In genomic region chr18:57915848-57916596, GRCh38 we compare ENCODE assay signal across 8 cellular contexts.
DNase-seq lines count a peak whose midpoint lies in the region; ATAC-seq and TF ChIP-seq lines count a peak whose summit lies in the region.

No MANE protein-coding gene starts in this region.

- H3K4me3 ChIP-seq in mucosa of descending colon, result no peak overlapping the region

- peaks cover 14% of the 10 kb centered on the region for H3K4me1 ChIP-seq in mucosa of descending colon (ENCODE audit: low read depth)

- peak; percentile 46 for ATAC-seq in activated naive CD8-positive, alpha-beta T cell treated with anti-CD3 and anti-CD28 coated beads, Interleukin-2, amount 50 U/mL, for 24 hours
- ATAC-seq in mucosa of descending colon, result peak; percentile 89
- ATAC-seq in GM19035 (IDR thresholded peaks at IDR 0.05; ENCODE audit: unreplicated experiment), result no peak
- ATAC-seq in HG03039 (IDR thresholded peaks at IDR 0.05; ENCODE audit: unreplicated experiment), result no peak

- H3K27ac Mint-ChIP-seq in activated naive CD8-positive, alpha-beta T cell treated with anti-CD3 and anti-CD28 coated beads, Interleukin-2, amount 50 U/mL, for 24 hours, result peak overlapping the region; percentile 34

- DNase-seq in D341Med (ENCODE audit: low spot score) (peak; percentile 65), NCI-H1105 (lab: John Stamatoyannopoulos, UW) (peak; percentile 45), mucosa of descending colon (peak; percentile 34 to 55 (median 42)), HK-2 (ENCODE audit: unreplicated experiment) (no peak)
- peak; percentile 6 for DNase-seq in activated naive CD8-positive, alpha-beta T cell treated with anti-CD3 and anti-CD28 coated beads, Interleukin-2, amount 50 U/mL, for 24 hours
- no peak for DNase-seq in stimulated activated naive CD4-positive, alpha-beta T cell (lab: John Stamatoyannopoulos, UW)

- H3K9me3 Mint-ChIP-seq in activated naive CD8-positive, alpha-beta T cell treated with anti-CD3 and anti-CD28 coated beads, Interleukin-2, amount 50 U/mL, for 24 hours, result no peaks in the 10 kb centered on the region

- intact Hi-C loops in mucosa of descending colon (cut with DNase I, micrococcal nuclease), result no loop called here

- no peaks in the 10 kb centered on the region for H3K36me3 ChIP-seq in mucosa of descending colon (ENCODE audit: low read depth)

- peaks cover 10% of the 10 kb centered on the region for H3K4me1 Mint-ChIP-seq in activated naive CD8-positive, alpha-beta T cell treated with anti-CD3 and anti-CD28 coated beads, Interleukin-2, amount 50 U/mL, for 24 hours

- TF ChIP-seq CTCF in mucosa of descending colon (IDR thresholded peaks at IDR 0.05), result no peak

- no peak overlapping the region for H3K4me3 Mint-ChIP-seq in activated naive CD8-positive, alpha-beta T cell treated with anti-CD3 and anti-CD28 coated beads, Interleukin-2, amount 50 U/mL, for 24 hours

- H3K9me3 ChIP-seq in mucosa of descending colon, result no peaks in the 10 kb centered on the region

- H3K27me3 Mint-ChIP-seq in activated naive CD8-positive, alpha-beta T cell treated with anti-CD3 and anti-CD28 coated beads, Interleukin-2, amount 50 U/mL, for 24 hours, result peaks cover 1% of the 10 kb centered on the region

- H3K36me3 Mint-ChIP-seq in activated naive CD8-positive, alpha-beta T cell treated with anti-CD3 and anti-CD28 coated beads, Interleukin-2, amount 50 U/mL, for 24 hours (ENCODE audit: low read depth), result no peaks in the 10 kb centered on the region

Comparison
In these comparisons a context has a peak if more than half of its experiments do, and no peak if none do; other contexts are left out.
1. DNase-seq: peak in D341Med (single experiment), NCI-H1105 (single experiment), activated naive CD8-positive, alpha-beta T cell treated with anti-CD3 and anti-CD28 coated beads, Interleukin-2, amount 50 U/mL, for 24 hours (single experiment) and mucosa of descending colon (3 of 3); none in HK-2 (single experiment) and stimulated activated naive CD4-positive, alpha-beta T cell (0 of 6).
2. ATAC-seq: peak in activated naive CD8-positive, alpha-beta T cell treated with anti-CD3 and anti-CD28 coated beads, Interleukin-2, amount 50 U/mL, for 24 hours (single experiment) and mucosa of descending colon (single experiment); none in GM19035 (single experiment) and HG03039 (single experiment).